In genomic region chr1:114581335-114582287, GRCh38 we compare ENCODE assay signal across 8 cellular contexts. TPM values are rescaled to one million over a fixed set of nuclear protein-coding genes. Genes with fewer than 3 reads are reported as not detected.
DNase-seq lines count a peak whose midpoint lies in the region; ATAC-seq and TF ChIP-seq lines count a peak whose summit lies in the region.

TSS of gene BCAS2 (minus strand) at chr1:114581615. CDS start at chr1:114581591, 24 bp downstream.

- DNase-seq in AG10803 (ENCODE audit: low read depth) (peak; percentile 98), NCI-H460 (ENCODE audit: extremely low read depth, low read depth) (peak; percentile 94), cerebellar nuclear complex (lab: John Stamatoyannopoulos, UW) (peak; percentile 88 to 95), islet precursor cell (peak; percentile 96)
- DNase-seq in activated CD4-positive, CD25-positive, alpha-beta regulatory T cell treated with anti-CD3 and anti-CD28 coated beads, Interleukin-2, amount 50 U/mL, for 72 hours: peak; percentile 86
- DNase-seq in stimulated activated CD4-positive, alpha-beta T cell treated with anti-CD3 and anti-CD28 coated beads, Interleukin-12 subunit alpha, Interleukin-12 subunit beta, amount 100 ng/mL, for 48 hours (ENCODE audit: low read depth in 2 of 3, low spot score in 1 of 3): peak; percentile 89 to 93 (median 89)

- peak within 1 kb of the TSS; percentile 84 for H3K4me3 ChIP-seq in AG10803 (ENCODE audit: low read length)

- no peak for TF ChIP-seq CTCF in AG10803 (conservative IDR thresholded peaks at IDR 0.05; ENCODE audit: low read length)

- peak; percentile 99 for ATAC-seq in GM19043 (IDR thresholded peaks at IDR 0.05; ENCODE audit: low read depth, unreplicated experiment)
- peak; percentile 99 for ATAC-seq in HG03378 (IDR thresholded peaks at IDR 0.05; ENCODE audit: unreplicated experiment)

RNA-seq across cellular contexts. Expression of gene BCAS2, which starts in this region (rescaled TPM):
- 34.9 and 36.2 TPM in 2 replicates for total RNA-seq in NCI-H460 (2014; rRNA removed; shearing (Covaris generic))
- 10.9 and 12.6 TPM in 2 replicates for polyA plus RNA-seq in NCI-H460 (2014; cell fraction: nucleus; rRNA removed)

Comparison
In these comparisons a context has a peak if more than half of its experiments do, and no peak if none do; other contexts are left out.
1. Peak in every context shown above with its lines: DNase-seq, ATAC-seq and H3K4me3 ChIP-seq.